ENCODE assay signal across 25 cellular contexts in the genomic region with DNA sequence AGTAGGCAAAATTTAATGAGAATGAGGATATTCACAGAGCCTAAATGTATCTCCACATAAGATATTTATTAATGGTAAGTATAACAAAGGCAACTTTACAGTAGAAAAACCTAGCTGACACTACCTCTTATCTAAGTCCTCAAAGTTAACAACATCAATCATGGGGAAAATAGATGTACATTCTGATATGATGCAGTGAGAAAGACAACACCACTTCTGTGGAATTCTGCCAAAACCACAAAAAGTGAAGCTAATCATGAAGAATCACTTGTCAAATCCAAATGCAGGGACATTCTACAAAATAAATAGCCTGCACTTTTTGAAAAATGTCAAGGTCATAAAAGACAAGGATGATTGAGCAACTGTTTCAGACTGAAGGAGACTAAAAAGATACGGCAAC.
"Had no signal": no experiment of that assay in that cellular context is flagged by ENCODE, and none has a peak within 500 bp of the region (broad histone marks: within the 10 kb centered on the region; RNA-seq: fewer than 3 reads in every experiment).

No MANE protein-coding gene starts in this region.

- H3K4me1 ChIP-seq: SJSA1 had no signal

- FAIRE-seq: TTC549 had no signal

- H3K36me3 ChIP-seq: SJSA1 had no signal

- H3K27me3 ChIP-seq: SJSA1 had no signal

- H3K27ac ChIP-seq: SJSA1 had no signal

- H3K9me3 ChIP-seq: SJSA1 had no signal

- DNase-seq: activated B cell treated with CpG ODN at 0.5 μM for 24 hours; activated CD4-positive, alpha-beta memory T cell treated with anti-CD3 and anti-CD28 coated beads, Interleukin-2, amount 10 ng/mL, durations not matched to agents 7 days and 5 days; activated CD4-positive, alpha-beta T cell treated with anti-CD3 and anti-CD28 coated beads for 1 hour; activated CD4-positive, alpha-beta T cell treated with anti-CD3 and anti-CD28 coated beads, Interleukin-2, amount 50 U/mL, for 1 hour; activated gamma-delta T cell treated with Interleukin-2 at 50 U/mL for 16 hours; activated naive CD4-positive, alpha-beta T cell treated with anti-CD3 and anti-CD28 coated beads, Interleukin-2, amount 10 ng/mL, durations not matched to agents 7 days and 5 days; activated naive CD8-positive, alpha-beta T cell treated with anti-CD3 and anti-CD28 coated beads for 36 hours; activated T-cell treated with anti-CD3 and anti-CD28 coated beads for 4 hours; activated T-cell treated with anti-CD3 and anti-CD28 coated beads, Interleukin-2, amount 50 U/mL, for 48 hours; anterior cingulate cortex; caudate nucleus; NCI-H1105 treated with DMSO at 0.1 percent for 48 hours; NCI-H1436 treated with DMSO at 0.1 percent for 48 hours; NCI-H187; NCI-H2081 treated with DMSO at 0.1 percent for 48 hours; NCI-H2171; NCI-H226; NCI-H69; NK-92 treated with Interleukin-12 subunit alpha and Interleukin-12 subunit beta, amount 100 ng/mL, for 24 hours; OCI-M1; SHP77; T-cell; T1000 had no signal

- H3K4me3 ChIP-seq: SJSA1 had no signal
